Comparison of ENCODE assay signal across 1 cellular context in genomic region chr13:66657165-66657895, GRCh38.
TF ChIP-seq lines count a peak whose summit lies in the region.

No MANE protein-coding gene starts in this region.

TF ChIP-seq in GM23338, 12 proteins besides CTCF, POLR2A, EP300 and RAD21 (continued from another document):
- TF ChIP-seq ZNF462 (CRISPR knock-in tag; IDR thresholded peaks at IDR 0.05), result no peak
- no peak for TF ChIP-seq ETS1 (IDR thresholded peaks at IDR 0.05)
- TF ChIP-seq REST (IDR thresholded peaks at IDR 0.05; ENCODE audit: unreplicated experiment), result no peak
- no peak for TF ChIP-seq EZH2phosphoT487 (IDR thresholded peaks at IDR 0.05; ENCODE audit: unreplicated experiment)
- no peak for TF ChIP-seq NANOG (IDR thresholded peaks at IDR 0.05; ENCODE audit: borderline replicate concordance)
- TF ChIP-seq CREB1 (CRISPR knock-in tag; IDR thresholded peaks at IDR 0.05; ENCODE audit: low read depth), result no peak
- TF ChIP-seq EZH2 (IDR thresholded peaks at IDR 0.05; ENCODE audit: low read depth, unreplicated experiment), result no peak
